ENCODE assay signal across 8 cellular contexts in genomic region chrX:154478728-154479622, GRCh38. TPM values are rescaled to one million over a fixed set of nuclear protein-coding genes. Genes with fewer than 3 reads are reported as not detected.
DNase-seq lines count a peak whose midpoint lies in the region; ATAC-seq, FAIRE-seq and TF ChIP-seq lines count a peak whose summit lies in the region.

Gene LAGE3 (minus strand): TSS chrX:154479281. CDS start chrX:154478915, 366 bp downstream.

- no peaks in the 10 kb centered on the region for H3K27me3 Mint-ChIP-seq in T-helper 1 cell treated with Interleukin-12 subunit alpha and Interleukin-12 subunit beta and Interleukin-4 antibody, amounts not matched to agents 30 μg/mL and 1 μg/mL, for 36 hours (ENCODE audit: low read depth)

- H3K4me1 Mint-ChIP-seq in T-helper 1 cell treated with Interleukin-12 subunit alpha and Interleukin-12 subunit beta and Interleukin-4 antibody, amounts not matched to agents 30 μg/mL and 1 μg/mL, for 36 hours (ENCODE audit: low read depth): peaks cover 15% of the 10 kb centered on the region

- no peaks in the 10 kb centered on the region for H3K9me3 Mint-ChIP-seq in T-helper 1 cell treated with Interleukin-12 subunit alpha and Interleukin-12 subunit beta and Interleukin-4 antibody, amounts not matched to agents 30 μg/mL and 1 μg/mL, for 36 hours

- intact Hi-C loops in left ventricle myocardium superior (cut with micrococcal nuclease): no loop called here

- peak; percentile 71 for ATAC-seq in HG02840 (IDR thresholded peaks at IDR 0.05; ENCODE audit: low FRiP score, unreplicated experiment)
- peak; percentile 97 for ATAC-seq in left ventricle myocardium superior

- H3K36me3 Mint-ChIP-seq in T-helper 1 cell treated with Interleukin-12 subunit alpha and Interleukin-12 subunit beta and Interleukin-4 antibody, amounts not matched to agents 30 μg/mL and 1 μg/mL, for 36 hours (ENCODE audit: low read depth): peaks cover 6% of the 10 kb centered on the region

- H3K27ac Mint-ChIP-seq in T-helper 1 cell treated with Interleukin-12 subunit alpha and Interleukin-12 subunit beta and Interleukin-4 antibody, amounts not matched to agents 30 μg/mL and 1 μg/mL, for 36 hours: peak within 1 kb of the TSS; percentile 83

- peak within 1 kb of the TSS; percentile 86 for H3K4me3 Mint-ChIP-seq in T-helper 1 cell treated with Interleukin-12 subunit alpha and Interleukin-12 subunit beta and Interleukin-4 antibody, amounts not matched to agents 30 μg/mL and 1 μg/mL, for 36 hours

- TF ChIP-seq CTCF in GM13977 (IDR thresholded peaks at IDR 0.05; ENCODE audit: extremely low read depth, insufficient read depth, missing control alignments): no peak

- FAIRE-seq in urothelium cell line (lab: Jason Lieb, UNC): no peak

- in situ Hi-C loops in GM13977 (cut with MboI; ENCODE audit: low pct_unique_long_range_greater_than_20kb, low sequenced_read_pairs, unreplicated experiment): no loop called here

- DNase-seq in GM13977 (ENCODE audit: low spot score) (peak; percentile 94), NCI-H1436 treated with DMSO at 0.1 percent for 48 hours (lab: John Stamatoyannopoulos, UW) (peak; percentile 76), amniotic stem cell (lab: John Stamatoyannopoulos, UW) (peak; percentile 42), left ventricle myocardium superior (peak; percentile 95), pulmonary artery endothelial cell (ENCODE audit: low read depth, low spot score) (peak; percentile 51), urothelium cell line (ENCODE audit: low spot score) (peak; percentile 94)

RNA-seq across cellular contexts. Expression of gene LAGE3, which starts in this region (rescaled TPM):
- total RNA-seq in left ventricle myocardium superior: 20.7 TPM
- total RNA-seq in pulmonary artery endothelial cell: 12.5 and 13.0 TPM in 2 replicates

Comparison
In these comparisons a context has a peak if more than half of its experiments do, and no peak if none do; other contexts are left out.
1. Peak in every context shown above with its lines: DNase-seq and ATAC-seq.
2. DNase-seq: peak in every context shown above with its lines; median percentile 95 in left ventricle myocardium superior; 94 in GM13977; 94 in urothelium cell line; 76 in NCI-H1436 treated with DMSO at 0.1 percent for 48 hours; 51 in pulmonary artery endothelial cell; 42 in amniotic stem cell.